In the genomic region with DNA sequence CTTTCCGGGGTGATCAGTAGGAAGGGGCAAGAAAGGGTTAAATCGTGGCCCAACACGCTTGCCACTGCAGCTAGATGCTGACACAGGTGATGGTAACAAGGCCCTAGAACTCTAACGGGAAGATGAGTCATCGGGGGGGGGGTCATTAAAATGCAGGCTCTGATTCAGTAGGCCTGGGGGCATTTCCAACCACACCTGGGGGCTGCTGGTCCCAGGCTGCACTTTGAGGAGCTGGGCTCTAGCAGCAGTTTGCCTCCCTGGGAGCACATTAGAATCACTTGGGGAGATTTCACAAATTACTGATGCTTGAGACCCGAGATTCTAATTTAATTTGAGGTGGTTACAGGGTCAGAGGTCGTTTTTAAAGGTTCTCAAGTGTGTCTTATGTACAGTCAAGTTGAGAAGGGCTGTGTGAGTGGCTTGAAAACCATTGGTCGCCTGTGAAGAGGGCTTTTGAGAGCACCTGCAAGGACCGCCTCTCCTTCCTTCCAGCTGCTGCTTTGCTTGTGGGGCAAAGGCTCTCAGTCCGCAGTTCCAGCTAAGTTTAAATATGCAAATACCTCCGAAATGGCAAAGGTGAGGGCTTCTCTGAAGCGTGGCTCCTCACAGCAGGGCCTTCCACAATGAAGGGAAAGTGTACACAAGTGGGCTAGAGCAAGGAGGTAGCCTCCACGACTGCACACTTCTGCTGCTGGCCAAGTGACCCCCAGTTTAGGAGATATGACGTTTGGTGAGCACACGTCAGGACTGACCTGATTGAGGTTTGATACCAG, we compare ENCODE assay signal across 9 cellular contexts.
DNase-seq lines count a peak whose midpoint lies in the region; ATAC-seq and TF ChIP-seq lines count a peak whose summit lies in the region.
"Had no signal": no experiment of that assay in that cellular context is flagged by ENCODE, and none has a peak within 500 bp of the region (broad histone marks: within the 10 kb centered on the region; RNA-seq: fewer than 3 reads in every experiment).

No MANE protein-coding gene starts in this region.

- in situ Hi-C loops in brain microvascular endothelial cell (cut with HindIII; ENCODE audit: low pct_ligation_motif_present, low sequenced_read_pairs), result no loop called here

- DNase-seq in iPS-NIHi7 (ENCODE audit: extremely low spot score) (peak; percentile 53), SIG-M5 treated with dmso at 0.1 percent for 504 hours (lab: John Stamatoyannopoulos, UW; ENCODE audit: unreplicated experiment) (no peak), sigmoid colon (no peak), NCI-H1694 treated with DMSO at 0.1 percent for 48 hours (lab: John Stamatoyannopoulos, UW) (no peak), brain microvascular endothelial cell (no peak)
- DNase-seq: activated CD8-positive, alpha-beta memory T cell treated with anti-CD3 and anti-CD28 coated beads for 24 hours had no signal

- no peaks in the 10 kb centered on the region for H3K27me3 ChIP-seq in HUES48 (ENCODE audit: control insufficient read depth, insufficient read depth, low read length)
- H3K27me3 ChIP-seq in sigmoid colon, result no peaks in the 10 kb centered on the region
- H3K27me3 ChIP-seq in brain microvascular endothelial cell (replicated peaks), result no peaks in the 10 kb centered on the region

- no peak for TF ChIP-seq POLR2A in sigmoid colon (IDR thresholded peaks at IDR 0.05)

- WGBS in sigmoid colon, 2 donors, result 59 to 63% methylated on average over 15 of the region's 15 CpGs

- H3K4me1 ChIP-seq in HUES48 (ENCODE audit: control insufficient read depth, insufficient read depth, low read length) (peaks cover 20% of the 10 kb centered on the region), sigmoid colon (no peaks in the 10 kb centered on the region)

- TF ChIP-seq CTCF in sigmoid colon (IDR thresholded peaks at IDR 0.05) (no peak), brain microvascular endothelial cell (IDR thresholded peaks at IDR 0.05; ENCODE audit: low read depth, low read length, missing control alignments) (no peak)

- H3K27ac ChIP-seq in HUES48 (ENCODE audit: low read depth, low read length), result peak overlapping the region; percentile 37
- H3K27ac ChIP-seq in sigmoid colon, result no peak overlapping the region
- no peak overlapping the region for H3K27ac ChIP-seq in brain microvascular endothelial cell

- no peak overlapping the region for H3K9ac ChIP-seq in HUES48 (ENCODE audit: low read depth, low read length)

- intact Hi-C loops in sigmoid colon (cut with DNase I), result no loop called here

- no peak for TF ChIP-seq EP300 in sigmoid colon (IDR thresholded peaks at IDR 0.05)

- H3K9me3 ChIP-seq in HUES48 (ENCODE audit: control insufficient read depth, insufficient read depth, low read length), result no peaks in the 10 kb centered on the region
- H3K9me3 ChIP-seq in sigmoid colon, result no peaks in the 10 kb centered on the region

- ATAC-seq in GM18511 (IDR thresholded peaks at IDR 0.05; ENCODE audit: unreplicated experiment) (peak; percentile 84), GM21825 (IDR thresholded peaks at IDR 0.05; ENCODE audit: unreplicated experiment) (peak; percentile 88)

- H3K4me3 ChIP-seq in HUES48 (ENCODE audit: low read depth, low read length) (no peak overlapping the region), sigmoid colon (no peak overlapping the region), brain microvascular endothelial cell (ENCODE audit: low read depth, low read length) (no peak overlapping the region)

- H3K36me3 ChIP-seq in HUES48 (ENCODE audit: control insufficient read depth, insufficient read depth, low read length) (no peaks in the 10 kb centered on the region), sigmoid colon (no peaks in the 10 kb centered on the region), brain microvascular endothelial cell (replicated peaks) (no peaks in the 10 kb centered on the region)
